1 cellular context compared by ENCODE assay signal in the genomic region with DNA sequence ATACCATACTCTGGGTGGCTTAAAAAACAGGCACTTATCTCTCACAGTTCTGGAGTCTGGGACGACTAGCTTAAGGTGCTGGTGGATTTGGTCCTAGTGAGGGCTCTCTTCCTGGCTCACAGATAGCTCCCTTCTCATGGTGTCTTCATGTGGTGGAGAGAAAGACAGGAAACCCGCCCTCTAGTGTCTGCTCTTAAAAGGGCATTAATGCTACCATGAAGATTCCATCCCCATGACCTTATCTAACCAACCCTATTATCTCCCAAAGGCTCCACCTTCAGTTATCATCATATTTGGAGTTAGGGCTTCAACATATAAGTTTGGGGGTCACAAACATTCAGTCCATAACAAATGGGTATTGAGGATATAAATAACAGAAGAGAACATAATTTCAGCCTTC.
TF ChIP-seq lines count a peak whose summit lies in the region.

No MANE protein-coding gene starts in this region.

TF ChIP-seq in H1, 55 proteins besides CTCF, POLR2A, EP300 and RAD21 (continued from another document):
- TF ChIP-seq CBX8 (IDR thresholded peaks at IDR 0.05; ENCODE audit: borderline replicate concordance, low read depth, low read length) (no peak), JUND (IDR thresholded peaks at IDR 0.05; ENCODE audit: low read length) (no peak), KDM5A (IDR thresholded peaks at IDR 0.05; ENCODE audit: low read length) (no peak), CHD1 (IDR thresholded peaks at IDR 0.05; ENCODE audit: low read depth, low read length) (no peak), NANOG (IDR thresholded peaks at IDR 0.05; ENCODE audit: insufficient read depth, low read depth, low read length, poor library complexity, severe bottlenecking) (no peak), POLR2AphosphoS5 (IDR thresholded peaks at IDR 0.05; ENCODE audit: low read depth, low read length) (no peak), JUN (IDR thresholded peaks at IDR 0.05; ENCODE audit: low read depth, low read length) (no peak), HDAC6 (IDR thresholded peaks at IDR 0.05; ENCODE audit: low read depth, low read length) (no peak)
- TF ChIP-seq, protein P1, sequence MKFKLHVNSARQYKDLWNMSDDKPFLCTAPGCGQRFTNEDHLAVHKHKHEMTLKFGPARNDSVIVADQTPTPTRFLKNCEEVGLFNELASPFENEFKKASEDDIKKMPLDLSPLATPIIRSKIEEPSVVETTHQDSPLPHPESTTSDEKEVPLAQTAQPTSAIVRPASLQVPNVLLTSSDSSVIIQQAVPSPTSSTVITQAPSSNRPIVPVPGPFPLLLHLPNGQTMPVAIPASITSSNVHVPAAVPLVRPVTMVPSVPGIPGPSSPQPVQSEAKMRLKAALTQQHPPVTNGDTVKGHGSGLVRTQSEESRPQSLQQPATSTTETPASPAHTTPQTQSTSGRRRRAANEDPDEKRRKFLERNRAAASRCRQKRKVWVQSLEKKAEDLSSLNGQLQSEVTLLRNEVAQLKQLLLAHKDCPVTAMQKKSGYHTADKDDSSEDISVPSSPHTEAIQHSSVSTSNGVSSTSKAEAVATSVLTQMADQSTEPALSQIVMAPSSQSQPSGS (IDR thresholded peaks at IDR 0.05; ENCODE audit: low read length): no peak
